In genomic region chr4:15681372-15682339, GRCh38 we compare ENCODE assay signal across 8 cellular contexts. TPM values are rescaled to one million over a fixed set of nuclear protein-coding genes. Genes with fewer than 3 reads are reported as not detected.
DNase-seq lines count a peak whose midpoint lies in the region; ATAC-seq, FAIRE-seq and TF ChIP-seq lines count a peak whose summit lies in the region.

TSS of gene FAM200B (plus strand) at chr4:15681827. CDS start at chr4:15686978, 5,151 bp downstream.

- H3K27me3 Mint-ChIP-seq in memory B cell, result no peaks in the 10 kb centered on the region

- H3K36me3 Mint-ChIP-seq in memory B cell, result peaks cover 10% of the 10 kb centered on the region

- DNase-seq in COLO829 (ENCODE audit: low spot score), result peak; percentile 96
- peak; percentile 96 for DNase-seq in HTR-8/SVneo (ENCODE audit: insufficient read length, low spot score)
- peak; percentile 95 for DNase-seq in NOMO-1 treated with dmso at 0.1 percent for 144 hours (lab: John Stamatoyannopoulos, UW; ENCODE audit: unreplicated experiment)
- peak; percentile 98 to 99 (median 99) for DNase-seq in activated CD8-positive, alpha-beta memory T cell treated with anti-CD3 and anti-CD28 coated beads for 48 hours (ENCODE audit: low read depth in 2 of 3, low spot score in 2 of 3)
- DNase-seq in H1 (ENCODE audit: low read depth in 1 of 2, low spot score in 2 of 2), result peak; percentile 99 to 100
- peak; percentile 98 to 99 for DNase-seq in memory B cell (ENCODE audit: low spot score in 2 of 2)
- DNase-seq in stimulated activated CD8-positive, alpha-beta memory T cell treated with anti-CD3 and anti-CD28 coated beads, Interleukin-12 subunit alpha, Interleukin-12 subunit beta, amount 100 ng/mL, for 24 hours (ENCODE audit: extremely low read depth), result peak; percentile 92

- peak within 1 kb of the TSS; percentile 22 for H3K4ac ChIP-seq in H1 (replicated peaks; ENCODE audit: insufficient read length, low read depth, low read length)

- peak in 1 of 2 experiments; percentile 22; a peak in 2 of 4 replicates for TF ChIP-seq RAD21 in H1 (IDR thresholded peaks at IDR 0.05 in 1 of 2, conservative IDR thresholded peaks at IDR 0.05 in 1 of 2; ENCODE audit: low read depth in 2 of 2, low read length in 2 of 2)

- peak within 1 kb of the TSS; percentile 98 for H3K27ac Mint-ChIP-seq in memory B cell

- H3K36me3 ChIP-seq in H1 (ENCODE audit: control insufficient read depth in 2 of 4, insufficient read depth in 4 of 4, low read length in 3 of 4), result peaks cover 2 to 5% (median 3%) of the 10 kb centered on the region in 4 experiments; a peak in 4 of 8 replicates

- POLR2A ChIA-PET in H1 (lab: Charles Lee; ENCODE audit: partially characterized antibody), result interaction anchor here (1.0 to 4.0 kb wide), 12 partner anchors 10 to 76 kb away, joined by 3 to 64 read pairs (median 6); partner anchors contain the start of genes BST1 and FBXL5

- H3K4me3 ChIP-seq in H1 (ENCODE audit: extremely low read depth in 1 of 4, insufficient read depth in 2 of 4, low read depth in 3 of 4, low read length in 4 of 4), result peak within 1 kb of the TSS; percentile 86 to 97 (median 91)

- H3K9me3 ChIP-seq in H1 (ENCODE audit: insufficient read depth in 2 of 2, low read depth in 1 of 2, low read length in 1 of 2), result no peaks in the 10 kb centered on the region

- TF ChIP-seq POLR2A in H1 (IDR thresholded peaks at IDR 0.05; ENCODE audit: control extremely low read depth in 1 of 2, low read depth in 2 of 2, low read length in 2 of 2), result peak; percentile 88 to 90

- H3K9ac ChIP-seq in H1 (replicated peaks in 1 of 4; ENCODE audit: extremely low read depth in 1 of 4, low read depth in 3 of 4, low read length in 3 of 4), result peak within 1 kb of the TSS; percentile 78 to 97 (median 94)

- CTCF ChIA-PET in H1 (lab: Charles Lee; ENCODE audit: partially characterized antibody), result interaction anchor here (0.6 to 1.6 kb wide), 7 partner anchors 12 to 50 kb away, joined by 3 to 6 read pairs (median 3); no protein-coding TSS in a partner anchor

- H3K9me3 Mint-ChIP-seq in memory B cell, result no peaks in the 10 kb centered on the region

- H3K14ac ChIP-seq in H1 (ENCODE audit: insufficient read length), result no peak within 1 kb of the TSS

- H3K56ac ChIP-seq in H1 (replicated peaks; ENCODE audit: insufficient read length, low read depth, low read length), result peak within 1 kb of the TSS; percentile 94

- peak within 1 kb of the TSS; percentile 97; the same call in 1 of the 2 replicates for H4K8ac ChIP-seq in H1 (ENCODE audit: extremely low read depth, insufficient read depth, low read length)

- TF ChIP-seq EP300 in H1 (IDR thresholded peaks at IDR 0.05; ENCODE audit: borderline replicate concordance in 1 of 2, low read depth in 2 of 2, low read length in 2 of 2), result no peak

- 0 out of 2 replicates have a peak within 1 kb of the TSS, but pooled peaks have one; percentile 73 for H2AFZ ChIP-seq in H1 (ENCODE audit: low read length)

- no peak within 1 kb of the TSS for H3K23ac ChIP-seq in H1 (ENCODE audit: insufficient read length)

- no peak within 1 kb of the TSS for H2BK120ac ChIP-seq in H1 (replicated peaks; ENCODE audit: low read depth, low read length)

- no peaks in the 10 kb centered on the region for H3K27me3 ChIP-seq in H1 (replicated peaks in 1 of 4; ENCODE audit: control insufficient read depth in 3 of 4, extremely low read depth in 1 of 4, insufficient read depth in 3 of 4, low read length in 3 of 4)

- peak within 1 kb of the TSS; percentile 79 to 98 for H3K4me2 ChIP-seq in H1 (ENCODE audit: insufficient read depth in 1 of 2, low read depth in 2 of 2, low read length in 2 of 2)

- TF ChIP-seq CTCF in H1 (IDR thresholded peaks at IDR 0.05; ENCODE audit: control extremely low read depth in 1 of 3, insufficient read depth in 1 of 3, low read depth in 1 of 3, low read length in 3 of 3), result peak in 1 of 3 experiments; percentile 26; a peak in 1 of 4 replicates

- FAIRE-seq in HTR-8/SVneo (lab: Jason Lieb, UNC), result peak; percentile 95
- no peak for FAIRE-seq in H1 (lab: Jason Lieb, UNC)

- peak within 1 kb of the TSS; percentile 70 for H4K91ac ChIP-seq in H1 (replicated peaks; ENCODE audit: insufficient read length, low read length)

- ATAC-seq in GM21367 (IDR thresholded peaks at IDR 0.05; ENCODE audit: unreplicated experiment), result peak; percentile 91
- peak; percentile 99 for ATAC-seq in memory B cell (ENCODE audit: low read depth)

- peaks cover 2 to 15% (median 12%) of the 10 kb centered on the region in 4 experiments; a peak in 4 of 7 replicates for H3K4me1 ChIP-seq in H1 (replicated peaks in 1 of 4; ENCODE audit: control insufficient read depth in 3 of 4, insufficient read depth in 4 of 4, low read length in 3 of 4)

- H2BK5ac ChIP-seq in H1 (ENCODE audit: low read depth, low read length), result peak within 1 kb of the TSS; percentile 89

- H3K23me2 ChIP-seq in H1 (ENCODE audit: low read depth, low read length), result peaks cover 3% of the 10 kb centered on the region

- peaks cover 17% of the 10 kb centered on the region for H3K4me1 Mint-ChIP-seq in memory B cell

- H2AK5ac ChIP-seq in H1 (ENCODE audit: low read depth, low read length), result no peak within 1 kb of the TSS

- no peak within 1 kb of the TSS for H2BK15ac ChIP-seq in H1 (ENCODE audit: low read length)

- peak within 1 kb of the TSS; percentile 97 for H3K4me3 Mint-ChIP-seq in memory B cell

- no peaks in the 10 kb centered on the region; the same call in 1 of the 2 replicates for H3K79me1 ChIP-seq in H1 (ENCODE audit: low read depth, low read length)

- H4K20me1 ChIP-seq in H1 (replicated peaks in 1 of 2; ENCODE audit: control insufficient read depth in 1 of 2, insufficient read depth in 2 of 2, low read length in 2 of 2), result peaks cover 0 to 3% of the 10 kb centered on the region in 2 experiments

- no peak within 1 kb of the TSS for H2BK20ac ChIP-seq in H1 (ENCODE audit: low read length)

- peak within 1 kb of the TSS; percentile 91 for H4K5ac ChIP-seq in H1 (ENCODE audit: insufficient read length, low read depth, low read length)

- H3K27ac ChIP-seq in H1 (ENCODE audit: low read depth, low read length), result peak within 1 kb of the TSS; percentile 91

- no peak within 1 kb of the TSS for H2BK12ac ChIP-seq in H1 (ENCODE audit: low read depth, low read length)

- peaks cover 3 to 68% of the 10 kb centered on the region in 2 experiments; a peak in 3 of 4 replicates for H3K79me2 ChIP-seq in H1 (ENCODE audit: control insufficient read depth in 1 of 2, insufficient read depth in 2 of 2, low read length in 2 of 2)

- peak within 1 kb of the TSS; percentile 91 for H3K18ac ChIP-seq in H1 (ENCODE audit: extremely low read depth, low read length)

- 1% methylated on average over 56 of the region's 56 CpGs; no CpG with 5 or more reads in 1 of the 2 experiments for WGBS in H1 (ENCODE audit: extremely low coverage in 1 of 2, insufficient coverage in 1 of 2, insufficient read length in 1 of 2, insufficient replicate concordance in 2 of 2, low coverage in 1 of 2, low lambda C conversion rate in 2 of 2, missing lambda C conversion rate in 1 of 2), 2 experiments

TF ChIP-seq in H1, 55 proteins besides CTCF, POLR2A, EP300 and RAD21 (continues in another document):
- TF ChIP-seq ASH2L (IDR thresholded peaks at IDR 0.05; ENCODE audit: low read length) (peak; percentile 93), POLR2AphosphoS5 (IDR thresholded peaks at IDR 0.05; ENCODE audit: low read depth, low read length) (peak; percentile 88), TAF7 (optimal IDR thresholded peaks at IDR 0.05; ENCODE audit: borderline replicate concordance, low read depth, low read length) (peak; percentile 89), HDAC2 (IDR thresholded peaks at IDR 0.05; ENCODE audit: borderline replicate concordance in 1 of 2, low read depth in 2 of 2, low read length in 2 of 2) (peak; percentile 44; a peak in 1 of 4 replicates), GABPA (IDR thresholded peaks at IDR 0.05; ENCODE audit: borderline replicate concordance, insufficient read depth, low read length) (peak; percentile 82; the same call in 1 of the 2 replicates), MAX (IDR thresholded peaks at IDR 0.05) (peak; percentile 42; the same call in 1 of the 2 replicates), TAF1 (IDR thresholded peaks at IDR 0.05; ENCODE audit: low read depth, low read length) (peak; percentile 91), RNF2 (IDR thresholded peaks at IDR 0.05; ENCODE audit: borderline replicate concordance, low read depth, low read length, missing control alignments, poor library complexity, severe bottlenecking) (no peak), SP4 (IDR thresholded peaks at IDR 0.05; ENCODE audit: low read length) (peak; percentile 89; the same call in 1 of the 2 replicates), EGR1 (IDR thresholded peaks at IDR 0.05; ENCODE audit: borderline replicate concordance, low read depth, low read length) (peak; percentile 16; the same call in 1 of the 2 replicates), ATF3 (IDR thresholded peaks at IDR 0.05; ENCODE audit: insufficient read depth, low read depth, low read length) (no peak), SUZ12 (IDR thresholded peaks at IDR 0.05; ENCODE audit: low read length) (no peak), SIN3A (conservative IDR thresholded peaks at IDR 0.05 in 1 of 2, IDR thresholded peaks at IDR 0.05 in 1 of 2; ENCODE audit: low read depth in 1 of 2, low read length in 2 of 2) (peak; percentile 80 to 88; a peak in 2 of 4 replicates), CHD2 (IDR thresholded peaks at IDR 0.05; ENCODE audit: low read length) (peak; percentile 100), CBX8 (IDR thresholded peaks at IDR 0.05; ENCODE audit: borderline replicate concordance, low read depth, low read length) (no peak), POU5F1 (IDR thresholded peaks at IDR 0.05; ENCODE audit: low read depth, low read length) (no peak), CTBP2 (IDR thresholded peaks at IDR 0.05; ENCODE audit: borderline replicate concordance, insufficient read depth, insufficient read length, low read length) (no peak)

RNA-seq across cellular contexts. Expression of gene FAM200B, which starts in this region (rescaled TPM):
- 21.9 and 23.7 TPM in 2 replicates for total RNA-seq in H1 (2021; fragmentation: NEBNext Ultra II Directional; extraction: Animal tissue kit (Norgen Biotek cat#: 25700))
- polyA plus RNA-seq in H1 (2011; rRNA removed), result 10.7 and 11.9 TPM in 2 replicates
- polyA plus RNA-seq in H1 (2011; cell fraction: cytosol; rRNA removed), result 16.0 TPM
- 10.3 TPM for polyA plus RNA-seq in H1 (2011; cell fraction: nucleus; rRNA removed)
- 15.2 to 33.0 TPM (median 21.7 TPM) in 4 replicates for polyA plus RNA-seq in H1 (2012, experiment 1 of 2)
- 11.6 TPM for polyA plus RNA-seq in H1 (2012, experiment 2 of 2)
- polyA plus RNA-seq in H1 (2013, experiment 1 of 2), result 45.1 TPM
- 44.9 TPM for polyA plus RNA-seq in H1 (2013, experiment 2 of 2)
- polyA minus RNA-seq in H1 (2011; rRNA and poly(A)+ RNA removed), result 2.7 and 7.3 TPM in 2 replicates
- 8.1 TPM for polyA minus RNA-seq in H1 (2011; cell fraction: cytosol; rRNA and poly(A)+ RNA removed)
- polyA minus RNA-seq in H1 (2011; cell fraction: nucleus; rRNA and poly(A)+ RNA removed), result 14.7 TPM

Comparison
In these comparisons a context has a peak if more than half of its experiments do, and no peak if none do; other contexts are left out.
1. Peak in every context shown above with its lines: DNase-seq, ATAC-seq, H3K4me3 ChIP-seq and H3K27ac ChIP-seq.